In the genomic region with DNA sequence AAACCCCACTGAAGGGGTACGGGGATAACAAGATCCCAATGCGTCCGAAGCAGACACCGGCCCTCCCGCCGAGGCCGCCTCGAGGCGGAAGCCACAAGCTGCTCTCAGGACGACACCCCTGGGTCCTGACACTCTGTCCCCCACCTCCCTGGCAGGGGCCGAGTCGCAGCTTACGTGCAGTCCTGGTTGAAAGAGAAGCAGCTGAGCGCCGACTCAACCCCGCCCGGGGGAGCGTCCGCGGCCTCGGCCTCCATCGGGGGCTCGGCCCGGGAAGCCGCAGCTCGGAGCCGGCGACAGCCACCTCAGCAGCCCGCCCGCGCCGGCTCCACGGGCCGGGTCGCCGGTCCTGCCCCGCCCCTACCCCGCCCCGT, we compare ENCODE assay signal across 8 cellular contexts. TPM values are rescaled to one million over a fixed set of nuclear protein-coding genes. Genes with fewer than 3 reads are reported as not detected.
A peak's percentile ranks its signal among the peaks of the same experiment; 100 is the strongest.
DNase-seq lines count a peak whose midpoint lies in the region; ATAC-seq, FAIRE-seq and TF ChIP-seq lines count a peak whose summit lies in the region.

A gene with protein sequence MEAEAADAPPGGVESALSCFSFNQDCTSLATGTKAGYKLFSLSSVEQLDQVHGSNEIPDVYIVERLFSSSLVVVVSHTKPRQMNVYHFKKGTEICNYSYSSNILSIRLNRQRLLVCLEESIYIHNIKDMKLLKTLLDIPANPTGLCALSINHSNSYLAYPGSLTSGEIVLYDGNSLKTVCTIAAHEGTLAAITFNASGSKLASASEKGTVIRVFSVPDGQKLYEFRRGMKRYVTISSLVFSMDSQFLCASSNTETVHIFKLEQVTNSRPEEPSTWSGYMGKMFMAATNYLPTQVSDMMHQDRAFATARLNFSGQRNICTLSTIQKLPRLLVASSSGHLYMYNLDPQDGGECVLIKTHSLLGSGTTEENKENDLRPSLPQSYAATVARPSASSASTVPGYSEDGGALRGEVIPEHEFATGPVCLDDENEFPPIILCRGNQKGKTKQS (minus strand): TSS at position 329 of the 371 bp plus-strand sequence. CDS start 75 bp downstream, at position 254.

- H3K36me3 ChIP-seq in MG63 (no peaks in the 10 kb centered on the region), lung (ENCODE audit: control insufficient read depth in 2 of 2, insufficient read depth in 2 of 2, low read length in 2 of 2) (peaks cover under 1 to 4% of the 10 kb centered on the region in 2 donors), thymus (ENCODE audit: control insufficient read depth, insufficient read depth) (no peaks in the 10 kb centered on the region)

- FAIRE-seq in H54 (lab: Jason Lieb, UNC): no peak

- H3K27me3 ChIP-seq in MG63 (no peaks in the 10 kb centered on the region; the same call in 1 of the 2 replicates), lung (ENCODE audit: control insufficient read depth, insufficient read depth) (no peaks in the 10 kb centered on the region), thymus (ENCODE audit: control insufficient read depth, insufficient read depth) (peaks cover 9% of the 10 kb centered on the region)

- peak; percentile 4 for ATAC-seq in lung (ENCODE audit: insufficient read depth, low FRiP score)

- no peaks in the 10 kb centered on the region for H3K9me3 ChIP-seq in MG63
- H3K9me3 ChIP-seq in lung (ENCODE audit: control insufficient read depth in 2 of 2, insufficient read depth in 1 of 2, low read length in 1 of 2): no peaks in the 10 kb centered on the region
- H3K9me3 ChIP-seq in thymus (ENCODE audit: control insufficient read depth): no peaks in the 10 kb centered on the region

- no peak for TF ChIP-seq CTCF in lung (IDR thresholded peaks at IDR 0.05; ENCODE audit: control extremely low read depth, extremely low read depth)

- H3K27ac ChIP-seq in caudate nucleus (ENCODE audit: low read depth, low read length) (peak within 1 kb of the TSS; percentile 84), lung (ENCODE audit: low read depth in 1 of 2, low read length in 1 of 2) (peak within 1 kb of the TSS; percentile 88 to 94), thymus (ENCODE audit: low read depth) (peak within 1 kb of the TSS; percentile 74)

- 0 to 1% methylated on average over 15 to 39 of the region's 39 CpGs for WGBS in lung, 2 donors
- under 1% methylated on average over 39 of the region's 39 CpGs for WGBS in thymus

- H3K4me3 ChIP-seq in MG63: peak within 1 kb of the TSS; percentile 69
- H3K4me3 ChIP-seq in lung: peak within 1 kb of the TSS; percentile 60
- H3K4me3 ChIP-seq in thymus (ENCODE audit: low read length): peak within 1 kb of the TSS; percentile 72

- TF ChIP-seq POLR2A in H54 (IDR thresholded peaks at IDR 0.05; ENCODE audit: low read depth, low read length): peak; percentile 46; the same call in 1 of the 2 replicates

- peak; percentile 88 for DNase-seq in DMS53 (lab: John Stamatoyannopoulos, UW)
- no peak for DNase-seq in DMS53 treated with DMSO at 0.1 percent for 48 hours (lab: John Stamatoyannopoulos, UW; ENCODE audit: unreplicated experiment)
- no peak for DNase-seq in H54 (ENCODE audit: insufficient read length, low spot score)
- no peak for DNase-seq in MG63
- DNase-seq in caudate nucleus (lab: John Stamatoyannopoulos, UW): peak in 17 of 61 donors; percentile 31 to 87 (median 68)
- DNase-seq in lung (ENCODE audit: low spot score): peak; percentile 66
- no peak for DNase-seq in stimulated activated CD4-positive, alpha-beta T cell treated with anti-CD3 and anti-CD28 coated beads, Interleukin-2, amount 100 ng/mL, for 24 hours

- H3K4me1 ChIP-seq in lung (ENCODE audit: control insufficient read depth in 2 of 2, insufficient read depth in 2 of 2, low read length in 2 of 2) (peaks cover 3 to 10% of the 10 kb centered on the region in 2 donors), thymus (ENCODE audit: control insufficient read depth, insufficient read depth, low read length) (peaks cover 10% of the 10 kb centered on the region)

RNA-seq across cellular contexts. Expression of the gene that starts here (rescaled TPM):
- 10.4 and 29.6 TPM in 2 replicates for total RNA-seq in MG63 (2014; rRNA removed; shearing (Covaris generic); ENCODE audit: low replicate concordance)
- 10 to 100 TPM; 31.7 to 58.5 TPM for total RNA-seq in lung
- polyA plus RNA-seq in lung: 10 to 100 TPM; 30.4 to 51.9 TPM
- 17.8 TPM for polyA plus RNA-seq in thymus

Comparison
In these comparisons a context has a peak if more than half of its experiments do, and no peak if none do; other contexts are left out.
1. DNase-seq: peak in DMS53 (single experiment) and lung (single experiment); none in DMS53 treated with DMSO at 0.1 percent for 48 hours (single experiment), H54 (single experiment), MG63 (single experiment) and stimulated activated CD4-positive, alpha-beta T cell treated with anti-CD3 and anti-CD28 coated beads, Interleukin-2, amount 100 ng/mL, for 24 hours (0 of 2).
2. Peak in every context shown above with its lines, with median percentiles within 50 percentile points of each other: H3K4me3 ChIP-seq and H3K27ac ChIP-seq.